2 cellular contexts compared by ENCODE assay signal in the genomic region with DNA sequence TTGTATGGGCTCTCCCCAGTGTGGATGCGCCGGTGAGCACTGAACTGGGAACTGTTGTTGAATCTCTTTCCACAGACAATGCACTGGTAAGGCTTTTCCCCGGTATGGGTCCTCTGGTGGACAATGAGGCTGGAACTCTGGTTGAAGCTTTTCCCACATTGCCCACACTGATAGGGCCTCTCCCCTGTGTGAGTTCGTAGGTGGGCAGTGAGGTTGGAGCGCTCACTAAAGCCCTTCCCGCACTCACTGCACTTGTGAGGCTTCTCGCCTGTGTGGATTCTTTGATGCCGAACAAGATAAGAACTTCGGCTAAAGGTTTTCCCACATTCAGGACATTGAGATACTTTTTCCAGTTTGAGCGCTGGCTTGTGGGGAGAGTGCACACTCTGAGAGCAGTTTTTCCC.
TF ChIP-seq lines count a peak whose summit lies in the region.

No MANE protein-coding gene starts in this region.

TF ChIP-seq in GM23338, 12 proteins besides CTCF, POLR2A, EP300 and RAD21 (continues in another document):
- TF ChIP-seq EZH2 (IDR thresholded peaks at IDR 0.05; ENCODE audit: low read depth, unreplicated experiment): no peak
- TF ChIP-seq, protein P1, sequence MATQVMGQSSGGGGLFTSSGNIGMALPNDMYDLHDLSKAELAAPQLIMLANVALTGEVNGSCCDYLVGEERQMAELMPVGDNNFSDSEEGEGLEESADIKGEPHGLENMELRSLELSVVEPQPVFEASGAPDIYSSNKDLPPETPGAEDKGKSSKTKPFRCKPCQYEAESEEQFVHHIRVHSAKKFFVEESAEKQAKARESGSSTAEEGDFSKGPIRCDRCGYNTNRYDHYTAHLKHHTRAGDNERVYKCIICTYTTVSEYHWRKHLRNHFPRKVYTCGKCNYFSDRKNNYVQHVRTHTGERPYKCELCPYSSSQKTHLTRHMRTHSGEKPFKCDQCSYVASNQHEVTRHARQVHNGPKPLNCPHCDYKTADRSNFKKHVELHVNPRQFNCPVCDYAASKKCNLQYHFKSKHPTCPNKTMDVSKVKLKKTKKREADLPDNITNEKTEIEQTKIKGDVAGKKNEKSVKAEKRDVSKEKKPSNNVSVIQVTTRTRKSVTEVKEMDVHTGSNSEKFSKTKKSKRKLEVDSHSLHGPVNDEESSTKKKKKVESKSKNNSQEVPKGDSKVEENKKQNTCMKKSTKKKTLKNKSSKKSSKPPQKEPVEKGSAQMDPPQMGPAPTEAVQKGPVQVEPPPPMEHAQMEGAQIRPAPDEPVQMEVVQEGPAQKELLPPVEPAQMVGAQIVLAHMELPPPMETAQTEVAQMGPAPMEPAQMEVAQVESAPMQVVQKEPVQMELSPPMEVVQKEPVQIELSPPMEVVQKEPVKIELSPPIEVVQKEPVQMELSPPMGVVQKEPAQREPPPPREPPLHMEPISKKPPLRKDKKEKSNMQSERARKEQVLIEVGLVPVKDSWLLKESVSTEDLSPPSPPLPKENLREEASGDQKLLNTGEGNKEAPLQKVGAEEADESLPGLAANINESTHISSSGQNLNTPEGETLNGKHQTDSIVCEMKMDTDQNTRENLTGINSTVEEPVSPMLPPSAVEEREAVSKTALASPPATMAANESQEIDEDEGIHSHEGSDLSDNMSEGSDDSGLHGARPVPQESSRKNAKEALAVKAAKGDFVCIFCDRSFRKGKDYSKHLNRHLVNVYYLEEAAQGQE (IDR thresholded peaks at IDR 0.05; ENCODE audit: unreplicated experiment): no peak
- TF ChIP-seq STAT1 (IDR thresholded peaks at IDR 0.05; ENCODE audit: unreplicated experiment): no peak
- TF ChIP-seq ZNF331 (CRISPR knock-in tag; IDR thresholded peaks at IDR 0.05; ENCODE audit: low read depth): no peak
- TF ChIP-seq NANOG (IDR thresholded peaks at IDR 0.05; ENCODE audit: borderline replicate concordance): no peak
- no peak for TF ChIP-seq POLR2AphosphoS5 (IDR thresholded peaks at IDR 0.05; ENCODE audit: low read depth)
- TF ChIP-seq, protein P2, sequence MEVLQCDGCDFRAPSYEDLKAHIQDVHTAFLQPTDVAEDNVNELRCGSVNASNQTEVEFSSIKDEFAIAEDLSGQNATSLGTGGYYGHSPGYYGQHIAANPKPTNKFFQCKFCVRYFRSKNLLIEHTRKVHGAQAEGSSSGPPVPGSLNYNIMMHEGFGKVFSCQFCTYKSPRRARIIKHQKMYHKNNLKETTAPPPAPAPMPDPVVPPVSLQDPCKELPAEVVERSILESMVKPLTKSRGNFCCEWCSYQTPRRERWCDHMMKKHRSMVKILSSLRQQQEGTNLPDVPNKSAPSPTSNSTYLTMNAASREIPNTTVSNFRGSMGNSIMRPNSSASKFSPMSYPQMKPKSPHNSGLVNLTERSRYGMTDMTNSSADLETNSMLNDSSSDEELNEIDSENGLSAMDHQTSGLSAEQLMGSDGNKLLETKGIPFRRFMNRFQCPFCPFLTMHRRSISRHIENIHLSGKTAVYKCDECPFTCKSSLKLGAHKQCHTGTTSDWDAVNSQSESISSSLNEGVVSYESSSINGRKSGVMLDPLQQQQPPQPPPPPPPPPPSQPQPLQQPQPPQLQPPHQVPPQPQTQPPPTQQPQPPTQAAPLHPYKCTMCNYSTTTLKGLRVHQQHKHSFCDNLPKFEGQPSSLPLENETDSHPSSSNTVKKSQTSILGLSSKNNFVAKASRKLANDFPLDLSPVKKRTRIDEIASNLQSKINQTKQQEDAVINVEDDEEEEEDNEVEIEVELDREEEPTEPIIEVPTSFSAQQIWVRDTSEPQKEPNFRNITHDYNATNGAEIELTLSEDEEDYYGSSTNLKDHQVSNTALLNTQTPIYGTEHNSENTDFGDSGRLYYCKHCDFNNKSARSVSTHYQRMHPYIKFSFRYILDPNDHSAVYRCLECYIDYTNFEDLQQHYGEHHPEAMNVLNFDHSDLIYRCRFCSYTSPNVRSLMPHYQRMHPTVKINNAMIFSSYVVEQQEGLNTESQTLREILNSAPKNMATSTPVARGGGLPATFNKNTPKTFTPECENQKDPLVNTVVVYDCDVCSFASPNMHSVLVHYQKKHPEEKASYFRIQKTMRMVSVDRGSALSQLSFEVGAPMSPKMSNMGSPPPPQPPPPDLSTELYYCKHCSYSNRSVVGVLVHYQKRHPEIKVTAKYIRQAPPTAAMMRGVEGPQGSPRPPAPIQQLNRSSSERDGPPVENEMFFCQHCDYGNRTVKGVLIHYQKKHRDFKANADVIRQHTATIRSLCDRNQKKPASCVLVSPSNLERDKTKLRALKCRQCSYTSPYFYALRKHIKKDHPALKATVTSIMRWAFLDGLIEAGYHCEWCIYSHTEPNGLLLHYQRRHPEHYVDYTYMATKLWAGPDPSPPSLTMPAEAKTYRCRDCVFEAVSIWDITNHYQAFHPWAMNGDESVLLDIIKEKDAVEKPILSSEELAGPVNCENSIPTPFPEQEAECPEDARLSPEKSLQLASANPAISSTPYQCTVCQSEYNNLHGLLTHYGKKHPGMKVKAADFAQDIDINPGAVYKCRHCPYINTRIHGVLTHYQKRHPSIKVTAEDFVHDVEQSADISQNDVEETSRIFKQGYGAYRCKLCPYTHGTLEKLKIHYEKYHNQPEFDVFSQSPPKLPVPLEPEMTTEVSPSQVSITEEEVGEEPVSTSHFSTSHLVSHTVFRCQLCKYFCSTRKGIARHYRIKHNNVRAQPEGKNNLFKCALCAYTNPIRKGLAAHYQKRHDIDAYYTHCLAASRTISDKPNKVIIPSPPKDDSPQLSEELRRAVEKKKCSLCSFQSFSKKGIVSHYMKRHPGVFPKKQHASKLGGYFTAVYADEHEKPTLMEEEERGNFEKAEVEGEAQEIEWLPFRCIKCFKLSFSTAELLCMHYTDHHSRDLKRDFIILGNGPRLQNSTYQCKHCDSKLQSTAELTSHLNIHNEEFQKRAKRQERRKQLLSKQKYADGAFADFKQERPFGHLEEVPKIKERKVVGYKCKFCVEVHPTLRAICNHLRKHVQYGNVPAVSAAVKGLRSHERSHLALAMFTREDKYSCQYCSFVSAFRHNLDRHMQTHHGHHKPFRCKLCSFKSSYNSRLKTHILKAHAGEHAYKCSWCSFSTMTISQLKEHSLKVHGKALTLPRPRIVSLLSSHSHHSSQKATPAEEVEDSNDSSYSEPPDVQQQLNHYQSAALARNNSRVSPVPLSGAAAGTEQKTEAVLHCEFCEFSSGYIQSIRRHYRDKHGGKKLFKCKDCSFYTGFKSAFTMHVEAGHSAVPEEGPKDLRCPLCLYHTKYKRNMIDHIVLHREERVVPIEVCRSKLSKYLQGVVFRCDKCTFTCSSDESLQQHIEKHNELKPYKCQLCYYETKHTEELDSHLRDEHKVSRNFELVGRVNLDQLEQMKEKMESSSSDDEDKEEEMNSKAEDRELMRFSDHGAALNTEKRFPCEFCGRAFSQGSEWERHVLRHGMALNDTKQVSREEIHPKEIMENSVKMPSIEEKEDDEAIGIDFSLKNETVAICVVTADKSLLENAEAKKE (CRISPR knock-in tag; IDR thresholded peaks at IDR 0.05): no peak
- no peak for TF ChIP-seq JUNB (IDR thresholded peaks at IDR 0.05; ENCODE audit: unreplicated experiment)
- no peak for TF ChIP-seq EZH2phosphoT487 (IDR thresholded peaks at IDR 0.05; ENCODE audit: unreplicated experiment)
- no peak for TF ChIP-seq CREB1 (CRISPR knock-in tag; IDR thresholded peaks at IDR 0.05; ENCODE audit: low read depth)
- no peak for TF ChIP-seq ZNF114 (CRISPR knock-in tag; IDR thresholded peaks at IDR 0.05)

TF ChIP-seq in GM12878, 131 proteins besides CTCF, POLR2A, EP300 and RAD21:
- TF ChIP-seq, protein P3, sequence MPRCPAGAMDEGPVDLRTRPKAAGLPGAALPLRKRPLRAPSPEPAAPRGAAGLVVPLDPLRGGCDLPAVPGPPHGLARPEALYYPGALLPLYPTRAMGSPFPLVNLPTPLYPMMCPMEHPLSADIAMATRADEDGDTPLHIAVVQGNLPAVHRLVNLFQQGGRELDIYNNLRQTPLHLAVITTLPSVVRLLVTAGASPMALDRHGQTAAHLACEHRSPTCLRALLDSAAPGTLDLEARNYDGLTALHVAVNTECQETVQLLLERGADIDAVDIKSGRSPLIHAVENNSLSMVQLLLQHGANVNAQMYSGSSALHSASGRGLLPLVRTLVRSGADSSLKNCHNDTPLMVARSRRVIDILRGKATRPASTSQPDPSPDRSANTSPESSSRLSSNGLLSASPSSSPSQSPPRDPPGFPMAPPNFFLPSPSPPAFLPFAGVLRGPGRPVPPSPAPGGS (IDR thresholded peaks at IDR 0.05; ENCODE audit: borderline replicate concordance, insufficient read depth, low read depth, low read length, poor library complexity, severe bottlenecking): no peak
- TF ChIP-seq TCF7 (IDR thresholded peaks at IDR 0.05; ENCODE audit: borderline replicate concordance) (no peak), CBX5 (IDR thresholded peaks at IDR 0.05; ENCODE audit: low read depth) (peak; percentile 98), FOXK2 (IDR thresholded peaks at IDR 0.05) (no peak), POLR2AphosphoS2 (IDR thresholded peaks at IDR 0.05; ENCODE audit: low read depth, low read length) (no peak), RBBP5 (conservative IDR thresholded peaks at IDR 0.05) (no peak), EED (IDR thresholded peaks at IDR 0.05; ENCODE audit: low read depth) (no peak), FOS (IDR thresholded peaks at IDR 0.05; ENCODE audit: borderline replicate concordance, extremely low read depth, insufficient read length) (no peak), ZNF217 (IDR thresholded peaks at IDR 0.05) (peak; percentile 81; the same call in 1 of the 2 replicates), TBL1XR1 (IDR thresholded peaks at IDR 0.05; ENCODE audit: low read depth, low read length) (no peak), EZH2 (IDR thresholded peaks at IDR 0.05; ENCODE audit: borderline replicate concordance, control insufficient read depth, low read depth, low read length) (no peak), KLF5 (IDR thresholded peaks at IDR 0.05; ENCODE audit: partially characterized antibody) (peak; percentile 75), LARP7 (IDR thresholded peaks at IDR 0.05) (no peak)
- TF ChIP-seq, protein P4, sequence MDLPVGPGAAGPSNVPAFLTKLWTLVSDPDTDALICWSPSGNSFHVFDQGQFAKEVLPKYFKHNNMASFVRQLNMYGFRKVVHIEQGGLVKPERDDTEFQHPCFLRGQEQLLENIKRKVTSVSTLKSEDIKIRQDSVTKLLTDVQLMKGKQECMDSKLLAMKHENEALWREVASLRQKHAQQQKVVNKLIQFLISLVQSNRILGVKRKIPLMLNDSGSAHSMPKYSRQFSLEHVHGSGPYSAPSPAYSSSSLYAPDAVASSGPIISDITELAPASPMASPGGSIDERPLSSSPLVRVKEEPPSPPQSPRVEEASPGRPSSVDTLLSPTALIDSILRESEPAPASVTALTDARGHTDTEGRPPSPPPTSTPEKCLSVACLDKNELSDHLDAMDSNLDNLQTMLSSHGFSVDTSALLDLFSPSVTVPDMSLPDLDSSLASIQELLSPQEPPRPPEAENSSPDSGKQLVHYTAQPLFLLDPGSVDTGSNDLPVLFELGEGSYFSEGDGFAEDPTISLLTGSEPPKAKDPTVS (IDR thresholded peaks at IDR 0.05; ENCODE audit: low read depth, low read length): no peak
- TF ChIP-seq, protein P5, sequence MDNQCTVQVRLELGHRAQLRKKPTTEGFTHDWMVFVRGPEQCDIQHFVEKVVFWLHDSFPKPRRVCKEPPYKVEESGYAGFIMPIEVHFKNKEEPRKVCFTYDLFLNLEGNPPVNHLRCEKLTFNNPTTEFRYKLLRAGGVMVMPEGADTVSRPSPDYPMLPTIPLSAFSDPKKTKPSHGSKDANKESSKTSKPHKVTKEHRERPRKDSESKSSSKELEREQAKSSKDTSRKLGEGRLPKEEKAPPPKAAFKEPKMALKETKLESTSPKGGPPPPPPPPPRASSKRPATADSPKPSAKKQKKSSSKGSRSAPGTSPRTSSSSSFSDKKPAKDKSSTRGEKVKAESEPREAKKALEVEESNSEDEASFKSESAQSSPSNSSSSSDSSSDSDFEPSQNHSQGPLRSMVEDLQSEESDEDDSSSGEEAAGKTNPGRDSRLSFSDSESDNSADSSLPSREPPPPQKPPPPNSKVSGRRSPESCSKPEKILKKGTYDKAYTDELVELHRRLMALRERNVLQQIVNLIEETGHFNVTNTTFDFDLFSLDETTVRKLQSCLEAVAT (IDR thresholded peaks at IDR 0.05): 0 out of 2 replicates have a peak, but pooled peaks have one; percentile 35
- TF ChIP-seq, protein P6, sequence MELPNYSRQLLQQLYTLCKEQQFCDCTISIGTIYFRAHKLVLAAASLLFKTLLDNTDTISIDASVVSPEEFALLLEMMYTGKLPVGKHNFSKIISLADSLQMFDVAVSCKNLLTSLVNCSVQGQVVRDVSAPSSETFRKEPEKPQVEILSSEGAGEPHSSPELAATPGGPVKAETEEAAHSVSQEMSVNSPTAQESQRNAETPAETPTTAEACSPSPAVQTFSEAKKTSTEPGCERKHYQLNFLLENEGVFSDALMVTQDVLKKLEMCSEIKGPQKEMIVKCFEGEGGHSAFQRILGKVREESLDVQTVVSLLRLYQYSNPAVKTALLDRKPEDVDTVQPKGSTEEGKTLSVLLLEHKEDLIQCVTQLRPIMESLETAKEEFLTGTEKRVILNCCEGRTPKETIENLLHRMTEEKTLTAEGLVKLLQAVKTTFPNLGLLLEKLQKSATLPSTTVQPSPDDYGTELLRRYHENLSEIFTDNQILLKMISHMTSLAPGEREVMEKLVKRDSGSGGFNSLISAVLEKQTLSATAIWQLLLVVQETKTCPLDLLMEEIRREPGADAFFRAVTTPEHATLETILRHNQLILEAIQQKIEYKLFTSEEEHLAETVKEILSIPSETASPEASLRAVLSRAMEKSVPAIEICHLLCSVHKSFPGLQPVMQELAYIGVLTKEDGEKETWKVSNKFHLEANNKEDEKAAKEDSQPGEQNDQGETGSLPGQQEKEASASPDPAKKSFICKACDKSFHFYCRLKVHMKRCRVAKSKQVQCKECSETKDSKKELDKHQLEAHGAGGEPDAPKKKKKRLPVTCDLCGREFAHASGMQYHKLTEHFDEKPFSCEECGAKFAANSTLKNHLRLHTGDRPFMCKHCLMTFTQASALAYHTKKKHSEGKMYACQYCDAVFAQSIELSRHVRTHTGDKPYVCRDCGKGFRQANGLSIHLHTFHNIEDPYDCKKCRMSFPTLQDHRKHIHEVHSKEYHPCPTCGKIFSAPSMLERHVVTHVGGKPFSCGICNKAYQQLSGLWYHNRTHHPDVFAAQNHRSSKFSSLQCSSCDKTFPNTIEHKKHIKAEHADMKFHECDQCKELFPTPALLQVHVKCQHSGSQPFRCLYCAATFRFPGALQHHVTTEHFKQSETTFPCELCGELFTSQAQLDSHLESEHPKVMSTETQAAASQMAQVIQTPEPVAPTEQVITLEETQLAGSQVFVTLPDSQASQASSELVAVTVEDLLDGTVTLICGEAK (IDR thresholded peaks at IDR 0.05; ENCODE audit: borderline replicate concordance): 0 out of 2 replicates have a peak, but pooled peaks have one; percentile 36
- TF ChIP-seq, protein P7, sequence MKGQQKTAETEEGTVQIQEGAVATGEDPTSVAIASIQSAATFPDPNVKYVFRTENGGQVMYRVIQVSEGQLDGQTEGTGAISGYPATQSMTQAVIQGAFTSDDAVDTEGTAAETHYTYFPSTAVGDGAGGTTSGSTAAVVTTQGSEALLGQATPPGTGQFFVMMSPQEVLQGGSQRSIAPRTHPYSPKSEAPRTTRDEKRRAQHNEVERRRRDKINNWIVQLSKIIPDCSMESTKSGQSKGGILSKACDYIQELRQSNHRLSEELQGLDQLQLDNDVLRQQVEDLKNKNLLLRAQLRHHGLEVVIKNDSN (IDR thresholded peaks at IDR 0.05; ENCODE audit: borderline replicate concordance, extremely low read length, insufficient read depth, low read depth, low read length): peak; percentile 22
- TF ChIP-seq, protein P8, sequence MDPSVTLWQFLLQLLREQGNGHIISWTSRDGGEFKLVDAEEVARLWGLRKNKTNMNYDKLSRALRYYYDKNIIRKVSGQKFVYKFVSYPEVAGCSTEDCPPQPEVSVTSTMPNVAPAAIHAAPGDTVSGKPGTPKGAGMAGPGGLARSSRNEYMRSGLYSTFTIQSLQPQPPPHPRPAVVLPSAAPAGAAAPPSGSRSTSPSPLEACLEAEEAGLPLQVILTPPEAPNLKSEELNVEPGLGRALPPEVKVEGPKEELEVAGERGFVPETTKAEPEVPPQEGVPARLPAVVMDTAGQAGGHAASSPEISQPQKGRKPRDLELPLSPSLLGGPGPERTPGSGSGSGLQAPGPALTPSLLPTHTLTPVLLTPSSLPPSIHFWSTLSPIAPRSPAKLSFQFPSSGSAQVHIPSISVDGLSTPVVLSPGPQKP (IDR thresholded peaks at IDR 0.05; ENCODE audit: low read depth, low read length): no peak
